8 cellular contexts compared by ENCODE assay signal in genomic region chr6:88780714-88781389, GRCh38.
DNase-seq lines count a peak whose midpoint lies in the region; ATAC-seq and TF ChIP-seq lines count a peak whose summit lies in the region.

No MANE protein-coding gene starts in this region.

- no peak for TF ChIP-seq CTCF in omental fat pad (IDR thresholded peaks at IDR 0.05)

- ATAC-seq in HG03175 (IDR thresholded peaks at IDR 0.05; ENCODE audit: unreplicated experiment) (peak; percentile 73), omental fat pad (ENCODE audit: low FRiP score) (no peak)

- peak; percentile 16 for DNase-seq in GF-D8 (lab: John Stamatoyannopoulos, UW)
- DNase-seq in NCI-H460 (ENCODE audit: extremely low read depth, low read depth), result peak; percentile 30
- peak; percentile 11 for DNase-seq in activated CD4-positive, alpha-beta T cell treated with anti-CD3 and anti-CD28 coated beads for 1 hour
- peak; percentile 58 for DNase-seq in dedifferentiated amniotic fluid mesenchymal stem cell (ENCODE audit: extremely low spot score)
- peak; percentile 76 for DNase-seq in medulla oblongata (ENCODE audit: extremely low spot score)
- DNase-seq in stimulated activated CD8-positive, alpha-beta memory T cell treated with anti-CD3 and anti-CD28 coated beads, Interleukin-4, amount 100 ng/mL, for 4 hours (ENCODE audit: low read depth in 2 of 2, low spot score in 1 of 2), result peak; percentile 2 to 4
- DNase-seq in omental fat pad (ENCODE audit: low spot score), result no peak
